ENCODE assay signal across 18 cellular contexts in genomic region chr14:91280129-91280528, GRCh38. TPM values are rescaled to one million over a fixed set of nuclear protein-coding genes. Genes with fewer than 3 reads are reported as not detected.
A peak's percentile ranks its signal among the peaks of the same experiment; 100 is the strongest.
DNase-seq lines count a peak whose midpoint lies in the region; ATAC-seq and FAIRE-seq lines count a peak whose summit lies in the region.
"Had no signal": no experiment of that assay in that cellular context is flagged by ENCODE, and none has a peak within 500 bp of the region (broad histone marks: within the 10 kb centered on the region; RNA-seq: fewer than 3 reads in every experiment).

No MANE protein-coding gene starts in this region.

- peaks cover 2% of the 10 kb centered on the region for H3K4me1 Mint-ChIP-seq in activated naive CD4-positive, alpha-beta T cell treated with anti-CD3 and anti-CD28 coated beads for 36 hours (ENCODE audit: low read depth)
- no peaks in the 10 kb centered on the region for H3K4me1 Mint-ChIP-seq in stimulated activated effector memory CD8-positive, alpha-beta T cell treated with anti-CD3 and anti-CD28 coated beads, Interleukin-12 subunit alpha, Interleukin-12 subunit beta, amount 100 ng/mL, for 72 hours
- peaks cover 2% of the 10 kb centered on the region for H3K4me1 Mint-ChIP-seq in activated CD4-positive, alpha-beta T cell treated with anti-CD3 and anti-CD28 coated beads for 36 hours

- no peak for DNase-seq in activated naive CD4-positive, alpha-beta T cell treated with anti-CD3 and anti-CD28 coated beads, Interleukin-2, amount 50 U/mL, for 72 hours (ENCODE audit: low spot score in 2 of 2)
- DNase-seq in activated naive CD4-positive, alpha-beta T cell treated with anti-CD3 and anti-CD28 coated beads for 36 hours = no peak
- DNase-seq in NCI-H146 (lab: John Stamatoyannopoulos, UW) = peak; percentile 64
- peak; percentile 73 for DNase-seq in NCI-H69 (lab: John Stamatoyannopoulos, UW)
- DNase-seq in stimulated activated effector memory CD8-positive, alpha-beta T cell treated with anti-CD3 and anti-CD28 coated beads, Interleukin-12 subunit alpha, Interleukin-12 subunit beta, amount 100 ng/mL, for 72 hours (ENCODE audit: low spot score in 2 of 2) = no peak
- DNase-seq in activated CD4-positive, alpha-beta T cell treated with anti-CD3 and anti-CD28 coated beads for 36 hours = no peak
- no peak for DNase-seq in urothelium cell line (ENCODE audit: low spot score)
- DNase-seq: activated gamma-delta T cell treated with Interleukin-2 at 50 U/mL for 16 hours, dermis blood vessel endothelial cell, DMS 273 treated with DMSO at 0.1 percent for 48 hours, H7, heart right ventricle, left ventricle myocardium superior, MG63, midbrain, NCI-H226, T-helper 1 cell had no signal

- CTCF ChIA-PET in activated naive CD4-positive, alpha-beta T cell treated with anti-CD3 and anti-CD28 coated beads for 36 hours (lab: Charles Lee) = interaction anchor here (0.8 to 1.8 kb wide), 5 partner anchors 9 to 105 kb away, joined by 3 to 12 read pairs (median 3); partner anchors contain the start of gene GPR68
- CTCF ChIA-PET in activated CD4-positive, alpha-beta T cell treated with anti-CD3 and anti-CD28 coated beads for 36 hours (lab: Charles Lee) = interaction anchor here (1.3 to 1.8 kb wide), 2 partner anchors 9 to 102 kb away, joined by 6 to 9 read pairs; no protein-coding TSS in a partner anchor

- FAIRE-seq in urothelium cell line (lab: Jason Lieb, UNC) = no peak

- intact Hi-C loops in activated naive CD4-positive, alpha-beta T cell treated with anti-CD3 and anti-CD28 coated beads for 36 hours (cut with micrococcal nuclease) = no loop called here
- intact Hi-C loops in activated CD4-positive, alpha-beta T cell treated with anti-CD3 and anti-CD28 coated beads for 36 hours (cut with DNase I, micrococcal nuclease) = no loop called here

- H3K9me3 Mint-ChIP-seq in activated naive CD4-positive, alpha-beta T cell treated with anti-CD3 and anti-CD28 coated beads, Interleukin-2, amount 50 U/mL, for 72 hours = no peaks in the 10 kb centered on the region
- no peaks in the 10 kb centered on the region for H3K9me3 Mint-ChIP-seq in activated naive CD4-positive, alpha-beta T cell treated with anti-CD3 and anti-CD28 coated beads for 36 hours
- H3K9me3 Mint-ChIP-seq in stimulated activated effector memory CD8-positive, alpha-beta T cell treated with anti-CD3 and anti-CD28 coated beads, Interleukin-12 subunit alpha, Interleukin-12 subunit beta, amount 100 ng/mL, for 72 hours = no peaks in the 10 kb centered on the region
- H3K9me3 Mint-ChIP-seq in activated CD4-positive, alpha-beta T cell treated with anti-CD3 and anti-CD28 coated beads for 36 hours (ENCODE audit: low read depth) = no peaks in the 10 kb centered on the region

- POLR2A ChIA-PET in activated CD4-positive, alpha-beta T cell treated with anti-CD3 and anti-CD28 coated beads for 36 hours (lab: Charles Lee) = no interaction called here

- H3K4me3 Mint-ChIP-seq in activated naive CD4-positive, alpha-beta T cell treated with anti-CD3 and anti-CD28 coated beads for 36 hours = no peak overlapping the region
- no peak overlapping the region for H3K4me3 Mint-ChIP-seq in stimulated activated effector memory CD8-positive, alpha-beta T cell treated with anti-CD3 and anti-CD28 coated beads, Interleukin-12 subunit alpha, Interleukin-12 subunit beta, amount 100 ng/mL, for 72 hours
- H3K4me3 Mint-ChIP-seq in activated CD4-positive, alpha-beta T cell treated with anti-CD3 and anti-CD28 coated beads for 36 hours = no peak overlapping the region

- ATAC-seq in activated naive CD4-positive, alpha-beta T cell treated with anti-CD3 and anti-CD28 coated beads, Interleukin-2, amount 50 U/mL, for 72 hours = no peak
- no peak for ATAC-seq in stimulated activated effector memory CD8-positive, alpha-beta T cell treated with anti-CD3 and anti-CD28 coated beads, Interleukin-12 subunit alpha, Interleukin-12 subunit beta, amount 100 ng/mL, for 72 hours
- ATAC-seq in activated CD4-positive, alpha-beta T cell treated with anti-CD3 and anti-CD28 coated beads for 36 hours = no peak
- no peak for ATAC-seq in GM21390 (IDR thresholded peaks at IDR 0.05; ENCODE audit: unreplicated experiment)
- ATAC-seq: heart right ventricle, left ventricle myocardium superior had no signal

- no peaks in the 10 kb centered on the region for H3K27me3 Mint-ChIP-seq in activated naive CD4-positive, alpha-beta T cell treated with anti-CD3 and anti-CD28 coated beads for 36 hours (ENCODE audit: low read depth)
- H3K27me3 Mint-ChIP-seq in activated CD4-positive, alpha-beta T cell treated with anti-CD3 and anti-CD28 coated beads for 36 hours = no peaks in the 10 kb centered on the region

- H3K27ac Mint-ChIP-seq in activated naive CD4-positive, alpha-beta T cell treated with anti-CD3 and anti-CD28 coated beads, Interleukin-2, amount 50 U/mL, for 72 hours = peak overlapping the region; percentile 48 to 66
- H3K27ac Mint-ChIP-seq in activated naive CD4-positive, alpha-beta T cell treated with anti-CD3 and anti-CD28 coated beads for 36 hours = no peak overlapping the region
- H3K27ac Mint-ChIP-seq in stimulated activated effector memory CD8-positive, alpha-beta T cell treated with anti-CD3 and anti-CD28 coated beads, Interleukin-12 subunit alpha, Interleukin-12 subunit beta, amount 100 ng/mL, for 72 hours = peak overlapping the region; percentile 85
- H3K27ac Mint-ChIP-seq in activated CD4-positive, alpha-beta T cell treated with anti-CD3 and anti-CD28 coated beads for 36 hours = no peak overlapping the region

- H3K36me3 Mint-ChIP-seq in activated naive CD4-positive, alpha-beta T cell treated with anti-CD3 and anti-CD28 coated beads, Interleukin-2, amount 50 U/mL, for 72 hours = peaks cover 29 to 31% of the 10 kb centered on the region in 2 donors
- peaks cover 42% of the 10 kb centered on the region for H3K36me3 Mint-ChIP-seq in activated naive CD4-positive, alpha-beta T cell treated with anti-CD3 and anti-CD28 coated beads for 36 hours (ENCODE audit: low read depth)
- H3K36me3 Mint-ChIP-seq in stimulated activated effector memory CD8-positive, alpha-beta T cell treated with anti-CD3 and anti-CD28 coated beads, Interleukin-12 subunit alpha, Interleukin-12 subunit beta, amount 100 ng/mL, for 72 hours = peaks cover 100% of the 10 kb centered on the region
- peaks cover 65% of the 10 kb centered on the region for H3K36me3 Mint-ChIP-seq in activated CD4-positive, alpha-beta T cell treated with anti-CD3 and anti-CD28 coated beads for 36 hours (ENCODE audit: low read depth)

RNA-seq across cellular contexts. Expression of gene GPR68, which starts 35.6 kb away (rescaled TPM):
- total RNA-seq in activated naive CD4-positive, alpha-beta T cell treated with anti-CD3 and anti-CD28 coated beads, Interleukin-2, amount 50 U/mL, for 72 hours = 10 to 100 TPM in 1 of 2 donors, 1 to 10 TPM in 1; 4.6 to 12.7 TPM
- total RNA-seq in activated naive CD4-positive, alpha-beta T cell treated with anti-CD3 and anti-CD28 coated beads for 36 hours = 1 to 10 TPM; 1.2 to 1.3 TPM
- 10 to 100 TPM in 1 of 2 experiments, 1 to 10 TPM in 1; 9.4 to 11.2 TPM for total RNA-seq in activated CD4-positive, alpha-beta T cell treated with anti-CD3 and anti-CD28 coated beads for 36 hours

Comparison
In these comparisons a context has a peak if more than half of its experiments do, and no peak if none do; other contexts are left out.
1. H3K27ac Mint-ChIP-seq: peak in activated naive CD4-positive, alpha-beta T cell treated with anti-CD3 and anti-CD28 coated beads, Interleukin-2, amount 50 U/mL, for 72 hours (2 of 2) and stimulated activated effector memory CD8-positive, alpha-beta T cell treated with anti-CD3 and anti-CD28 coated beads, Interleukin-12 subunit alpha, Interleukin-12 subunit beta, amount 100 ng/mL, for 72 hours (single experiment); none in activated naive CD4-positive, alpha-beta T cell treated with anti-CD3 and anti-CD28 coated beads for 36 hours (single experiment) and activated CD4-positive, alpha-beta T cell treated with anti-CD3 and anti-CD28 coated beads for 36 hours (single experiment).
2. DNase-seq: peak in NCI-H146 (single experiment) and NCI-H69 (single experiment); none in activated naive CD4-positive, alpha-beta T cell treated with anti-CD3 and anti-CD28 coated beads, Interleukin-2, amount 50 U/mL, for 72 hours (0 of 2), activated naive CD4-positive, alpha-beta T cell treated with anti-CD3 and anti-CD28 coated beads for 36 hours (single experiment), stimulated activated effector memory CD8-positive, alpha-beta T cell treated with anti-CD3 and anti-CD28 coated beads, Interleukin-12 subunit alpha, Interleukin-12 subunit beta, amount 100 ng/mL, for 72 hours (0 of 2), activated CD4-positive, alpha-beta T cell treated with anti-CD3 and anti-CD28 coated beads for 36 hours (single experiment) and urothelium cell line (single experiment).